Comparison of ENCODE assay signal across 1 cellular context in genomic region chr10:21526184-21526951, GRCh38.
A peak's percentile ranks its signal among the peaks of the same experiment; 100 is the strongest.
TF ChIP-seq lines count a peak whose summit lies in the region.

No MANE protein-coding gene starts in this region.

TF ChIP-seq in HepG2, 621 proteins besides CTCF, POLR2A, EP300 and RAD21 (continued from another document and continues in another):
- TF ChIP-seq, protein P1, sequence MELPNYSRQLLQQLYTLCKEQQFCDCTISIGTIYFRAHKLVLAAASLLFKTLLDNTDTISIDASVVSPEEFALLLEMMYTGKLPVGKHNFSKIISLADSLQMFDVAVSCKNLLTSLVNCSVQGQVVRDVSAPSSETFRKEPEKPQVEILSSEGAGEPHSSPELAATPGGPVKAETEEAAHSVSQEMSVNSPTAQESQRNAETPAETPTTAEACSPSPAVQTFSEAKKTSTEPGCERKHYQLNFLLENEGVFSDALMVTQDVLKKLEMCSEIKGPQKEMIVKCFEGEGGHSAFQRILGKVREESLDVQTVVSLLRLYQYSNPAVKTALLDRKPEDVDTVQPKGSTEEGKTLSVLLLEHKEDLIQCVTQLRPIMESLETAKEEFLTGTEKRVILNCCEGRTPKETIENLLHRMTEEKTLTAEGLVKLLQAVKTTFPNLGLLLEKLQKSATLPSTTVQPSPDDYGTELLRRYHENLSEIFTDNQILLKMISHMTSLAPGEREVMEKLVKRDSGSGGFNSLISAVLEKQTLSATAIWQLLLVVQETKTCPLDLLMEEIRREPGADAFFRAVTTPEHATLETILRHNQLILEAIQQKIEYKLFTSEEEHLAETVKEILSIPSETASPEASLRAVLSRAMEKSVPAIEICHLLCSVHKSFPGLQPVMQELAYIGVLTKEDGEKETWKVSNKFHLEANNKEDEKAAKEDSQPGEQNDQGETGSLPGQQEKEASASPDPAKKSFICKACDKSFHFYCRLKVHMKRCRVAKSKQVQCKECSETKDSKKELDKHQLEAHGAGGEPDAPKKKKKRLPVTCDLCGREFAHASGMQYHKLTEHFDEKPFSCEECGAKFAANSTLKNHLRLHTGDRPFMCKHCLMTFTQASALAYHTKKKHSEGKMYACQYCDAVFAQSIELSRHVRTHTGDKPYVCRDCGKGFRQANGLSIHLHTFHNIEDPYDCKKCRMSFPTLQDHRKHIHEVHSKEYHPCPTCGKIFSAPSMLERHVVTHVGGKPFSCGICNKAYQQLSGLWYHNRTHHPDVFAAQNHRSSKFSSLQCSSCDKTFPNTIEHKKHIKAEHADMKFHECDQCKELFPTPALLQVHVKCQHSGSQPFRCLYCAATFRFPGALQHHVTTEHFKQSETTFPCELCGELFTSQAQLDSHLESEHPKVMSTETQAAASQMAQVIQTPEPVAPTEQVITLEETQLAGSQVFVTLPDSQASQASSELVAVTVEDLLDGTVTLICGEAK (IDR thresholded peaks at IDR 0.05) = no peak
- TF ChIP-seq, protein P1 (CRISPR knock-in tag; IDR thresholded peaks at IDR 0.05) = no peak; the same call in 1 of the 2 replicates
- TF ChIP-seq GATAD2A (CRISPR knock-in tag; IDR thresholded peaks at IDR 0.05) (no peak), XBP1 (CRISPR knock-in tag; IDR thresholded peaks at IDR 0.05) (no peak), ZBTB1 (CRISPR knock-in tag; IDR thresholded peaks at IDR 0.05; ENCODE audit: borderline replicate concordance) (no peak), ZNF563 (CRISPR knock-in tag; IDR thresholded peaks at IDR 0.05) (peak; percentile 90; the same call in 1 of the 2 replicates), ZNF615 (CRISPR knock-in tag; IDR thresholded peaks at IDR 0.05; ENCODE audit: borderline replicate concordance) (no peak), MED1 (CRISPR knock-in tag; IDR thresholded peaks at IDR 0.05) (no peak), ZSCAN9 (CRISPR knock-in tag; IDR thresholded peaks at IDR 0.05; ENCODE audit: borderline replicate concordance) (no peak), REXO4 (CRISPR knock-in tag; IDR thresholded peaks at IDR 0.05; ENCODE audit: borderline replicate concordance) (no peak), ZNF652 (CRISPR knock-in tag; IDR thresholded peaks at IDR 0.05; ENCODE audit: borderline replicate concordance, low read depth) (peak; percentile 57), SUZ12 (IDR thresholded peaks at IDR 0.05; ENCODE audit: low read depth, low read length) (no peak), ATAD3A (CRISPR knock-in tag; IDR thresholded peaks at IDR 0.05) (no peak), SIX4 (CRISPR knock-in tag; IDR thresholded peaks at IDR 0.05) (no peak), ZNF333 (CRISPR knock-in tag; IDR thresholded peaks at IDR 0.05; ENCODE audit: borderline replicate concordance) (no peak; the same call in 1 of the 2 replicates), MEIS1 (CRISPR knock-in tag; IDR thresholded peaks at IDR 0.05; ENCODE audit: borderline replicate concordance) (no peak), TSC22D2 (CRISPR knock-in tag; IDR thresholded peaks at IDR 0.05; ENCODE audit: borderline replicate concordance) (no peak), ZNF781 (CRISPR knock-in tag; IDR thresholded peaks at IDR 0.05; ENCODE audit: borderline replicate concordance, not compliant biosample characterization) (no peak), GRHL1 (CRISPR knock-in tag; conservative IDR thresholded peaks at IDR 0.05) (no peak), PRDM4 (CRISPR knock-in tag; IDR thresholded peaks at IDR 0.05; ENCODE audit: borderline replicate concordance) (no peak), NCOR1 (IDR thresholded peaks at IDR 0.05; ENCODE audit: borderline replicate concordance, low read length) (peak; percentile 21; the same call in 1 of the 2 replicates), STAT5B (CRISPR knock-in tag; IDR thresholded peaks at IDR 0.05) (no peak), ZNF740 (CRISPR knock-in tag; IDR thresholded peaks at IDR 0.05) (peak; percentile 89), ZNF331 (CRISPR knock-in tag; IDR thresholded peaks at IDR 0.05) (peak; percentile 7; the same call in 1 of the 2 replicates), SYNCRIP (IDR thresholded peaks at IDR 0.05; ENCODE audit: insufficient read depth, low read depth, low read length) (no peak), ZSCAN20 (CRISPR knock-in tag; IDR thresholded peaks at IDR 0.05; ENCODE audit: borderline replicate concordance) (no peak), ZNF264 (CRISPR knock-in tag; IDR thresholded peaks at IDR 0.05) (no peak), EZH2 (conservative IDR thresholded peaks at IDR 0.05; ENCODE audit: low read depth, low read length) (no peak), AHDC1 (CRISPR knock-in tag; IDR thresholded peaks at IDR 0.05; ENCODE audit: borderline replicate concordance) (0 out of 2 replicates have a peak, but pooled peaks have one; percentile 18), ZSCAN30 (CRISPR knock-in tag; IDR thresholded peaks at IDR 0.05) (no peak), PAX8 (CRISPR knock-in tag; IDR thresholded peaks at IDR 0.05; ENCODE audit: borderline replicate concordance) (peak; percentile 44; the same call in 1 of the 2 replicates), PITX1 (CRISPR knock-in tag; IDR thresholded peaks at IDR 0.05) (no peak), HDAC1 (CRISPR knock-in tag; IDR thresholded peaks at IDR 0.05) (peak; percentile 60; the same call in 1 of the 2 replicates), ZNF75D (CRISPR knock-in tag; IDR thresholded peaks at IDR 0.05; ENCODE audit: borderline replicate concordance) (no peak), MLX (CRISPR knock-in tag; IDR thresholded peaks at IDR 0.05) (no peak), CBFB (CRISPR knock-in tag; IDR thresholded peaks at IDR 0.05) (no peak), SETDB1 (CRISPR knock-in tag; IDR thresholded peaks at IDR 0.05; ENCODE audit: borderline replicate concordance) (no peak), SRSF4 (IDR thresholded peaks at IDR 0.05; ENCODE audit: low read depth, low read length, poor library complexity, severe bottlenecking) (no peak), JUN (CRISPR knock-in tag; IDR thresholded peaks at IDR 0.05) (no peak; the same call in none of the 2 replicates)
- TF ChIP-seq, protein P2, sequence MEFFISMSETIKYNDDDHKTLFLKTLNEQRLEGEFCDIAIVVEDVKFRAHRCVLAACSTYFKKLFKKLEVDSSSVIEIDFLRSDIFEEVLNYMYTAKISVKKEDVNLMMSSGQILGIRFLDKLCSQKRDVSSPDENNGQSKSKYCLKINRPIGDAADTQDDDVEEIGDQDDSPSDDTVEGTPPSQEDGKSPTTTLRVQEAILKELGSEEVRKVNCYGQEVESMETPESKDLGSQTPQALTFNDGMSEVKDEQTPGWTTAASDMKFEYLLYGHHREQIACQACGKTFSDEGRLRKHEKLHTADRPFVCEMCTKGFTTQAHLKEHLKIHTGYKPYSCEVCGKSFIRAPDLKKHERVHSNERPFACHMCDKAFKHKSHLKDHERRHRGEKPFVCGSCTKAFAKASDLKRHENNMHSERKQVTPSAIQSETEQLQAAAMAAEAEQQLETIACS (CRISPR knock-in tag; IDR thresholded peaks at IDR 0.05) = no peak; the same call in 1 of the 2 replicates
- TF ChIP-seq, protein P3, sequence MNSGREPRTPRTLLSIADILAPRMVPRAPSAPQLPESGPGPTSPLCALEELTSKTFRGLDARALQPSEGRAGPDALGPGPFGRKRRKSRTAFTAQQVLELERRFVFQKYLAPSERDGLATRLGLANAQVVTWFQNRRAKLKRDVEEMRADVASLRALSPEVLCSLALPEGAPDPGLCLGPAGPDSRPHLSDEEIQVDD (CRISPR knock-in tag; IDR thresholded peaks at IDR 0.05; ENCODE audit: borderline replicate concordance) = no peak
